ENCODE assay signal across 19 cellular contexts in genomic region chr1:20183035-20183434, GRCh38. TPM values are rescaled to one million over a fixed set of nuclear protein-coding genes. Genes with fewer than 3 reads are reported as not detected.
A peak's percentile ranks its signal among the peaks of the same experiment; 100 is the strongest.
DNase-seq lines count a peak whose midpoint lies in the region; ATAC-seq and TF ChIP-seq lines count a peak whose summit lies in the region.
"Had no signal": no experiment of that assay in that cellular context is flagged by ENCODE, and none has a peak within 500 bp of the region (broad histone marks: within the 10 kb centered on the region; RNA-seq: fewer than 3 reads in every experiment).

No MANE protein-coding gene starts in this region.

- dilution Hi-C loops in IMR-90 (cut with HindIII; ENCODE audit: low sequenced_read_pairs, unreplicated experiment) = no loop called here

- no peaks in the 10 kb centered on the region for H3K9me1 ChIP-seq in IMR-90 (ENCODE audit: insufficient read depth, low read length)

- no TSS peak for BruUV-seq in IMR-90 (replicated peaks; lab: Mats Ljungman, UMichigan)

- no peak overlapping the region for H2BK15ac ChIP-seq in IMR-90 (ENCODE audit: low read depth, low read length)

- H4K5ac ChIP-seq in IMR-90 (ENCODE audit: low read depth, low read length) = no peak overlapping the region

- H3K4me1 ChIP-seq in IMR-90 (ENCODE audit: control insufficient read depth, insufficient read depth, low read length) (no peaks in the 10 kb centered on the region), colonic mucosa (peaks cover 8% of the 10 kb centered on the region), spleen (peaks cover 0 to 35% (median 22%) of the 10 kb centered on the region in 6 donors)

- H3K36me3 ChIP-seq in IMR-90 (ENCODE audit: control insufficient read depth, insufficient read depth, low read length) = no peaks in the 10 kb centered on the region
- no peaks in the 10 kb centered on the region for H3K36me3 ChIP-seq in colonic mucosa
- H3K36me3 ChIP-seq in spleen = no peaks in the 10 kb centered on the region

- no peak overlapping the region for H3K18ac ChIP-seq in IMR-90 (ENCODE audit: low read depth, low read length)

- peaks cover 63% of the 10 kb centered on the region for H3K4me1 Mint-ChIP-seq in activated T-helper 1 cell treated with anti-CD3 and anti-CD28 coated beads, Interleukin-12 subunit alpha, Interleukin-12 subunit beta, Interleukin-2, Interleukin-4 antibody, amounts not matched to agents 30 ng/mL and 10 ng/mL and 1 ng/mL, durations not matched to agents 14 hours and 24 hours and 36 hours (ENCODE audit: low read depth)

- no peak overlapping the region for H2BK120ac ChIP-seq in IMR-90 (ENCODE audit: low read depth, low read length)

- intact Hi-C loops in IMR-90 (cut with micrococcal nuclease) (no loop called here), colonic mucosa (cut with DNase I) (no loop called here), spleen (cut with DNase I; ENCODE audit: low total_unique reads) (no loop called here)
- intact Hi-C loops in activated T-helper 1 cell treated with anti-CD3 and anti-CD28 coated beads, Interleukin-12 subunit alpha, Interleukin-12 subunit beta, Interleukin-2, Interleukin-4 antibody, amounts not matched to agents 30 ng/mL and 10 ng/mL and 1 ng/mL, durations not matched to agents 14 hours and 24 hours and 36 hours (cut with micrococcal nuclease) = loop anchor here (10.0 kb wide), 1 partner anchor 418 kb away; no protein-coding TSS in a partner anchor

- H3K9ac ChIP-seq in IMR-90 (ENCODE audit: low read depth, low read length) (no peak overlapping the region), colonic mucosa (ENCODE audit: low read depth in 2 of 2, low read length in 2 of 2) (no peak overlapping the region)
- H3K9ac ChIP-seq: GM23248 had no signal

- no peak overlapping the region for H3K27ac Mint-ChIP-seq in activated T-helper 1 cell treated with anti-CD3 and anti-CD28 coated beads, Interleukin-12 subunit alpha, Interleukin-12 subunit beta, Interleukin-2, Interleukin-4 antibody, amounts not matched to agents 30 ng/mL and 10 ng/mL and 1 ng/mL, durations not matched to agents 14 hours and 24 hours and 36 hours

- in situ Hi-C loops in IMR-90 (cut with MboI; ENCODE audit: low sequenced_read_pairs) = no loop called here

- H4K91ac ChIP-seq in IMR-90 (ENCODE audit: insufficient read depth, low read depth, low read length) = no peak overlapping the region

- peaks cover 5% of the 10 kb centered on the region; the same call in 1 of the 2 replicates for H3K9me3 ChIP-seq in IMR-90 (ENCODE audit: control insufficient read depth, insufficient read depth, low read length)
- no peaks in the 10 kb centered on the region for H3K9me3 ChIP-seq in colonic mucosa
- peaks cover 0 to 4% (median 0%) of the 10 kb centered on the region in 8 donors for H3K9me3 ChIP-seq in spleen

- no peak overlapping the region for H3K14ac ChIP-seq in IMR-90 (replicated peaks; ENCODE audit: low read depth, low read length)

- H4K20me1 ChIP-seq in IMR-90 (ENCODE audit: insufficient read depth, low read length) = no peaks in the 10 kb centered on the region

- no peak for TF ChIP-seq RAD21 in IMR-90 (IDR thresholded peaks at IDR 0.05; ENCODE audit: low read length)

- no peak overlapping the region for H3K4me2 ChIP-seq in IMR-90 (ENCODE audit: low read depth, low read length)

- DNase-seq in IMR-90 = no peak
- DNase-seq in colonic mucosa = peak; percentile 45
- peak; percentile 67 for DNase-seq in mucosa of gallbladder (ENCODE audit: low spot score)
- peak; percentile 35 for DNase-seq in spleen
- no peak for DNase-seq in activated T-helper 1 cell treated with anti-CD3 and anti-CD28 coated beads, Interleukin-12 subunit alpha, Interleukin-12 subunit beta, Interleukin-2, Interleukin-4 antibody, amounts not matched to agents 30 ng/mL and 10 ng/mL and 1 ng/mL, durations not matched to agents 14 hours and 24 hours and 36 hours (ENCODE audit: low spot score)
- no peak for DNase-seq in COLO668 (lab: John Stamatoyannopoulos, UW; ENCODE audit: unreplicated experiment)
- DNase-seq in OCI-M1 (lab: John Stamatoyannopoulos, UW) = no peak
- DNase-seq: C1 segment of cervical spinal cord, GM23248, HCEC 1CT, NCI-H1417 treated with DMSO at 0.1 percent for 48 hours, NCI-H187 treated with DMSO at 0.1 percent for 48 hours, NCI-H2227 treated with DMSO at 0.1 percent for 48 hours, NCI-H510A treated with DMSO at 0.1 percent for 48 hours, NCI-H82, PC-3, SIG-M5 had no signal

- H3K27me3 ChIP-seq in IMR-90 (ENCODE audit: control insufficient read depth, insufficient read depth, low read length) (peaks cover 45% of the 10 kb centered on the region), colonic mucosa (no peaks in the 10 kb centered on the region), spleen (replicated peaks in 1 of 7) (peaks cover 0 to 38% (median 22%) of the 10 kb centered on the region in 7 donors)

- no peak for ATAC-seq in IMR-90 (ENCODE audit: low read depth)
- ATAC-seq: PC-3, SK-N-SH treated with all-trans-retinoic acid at 6 μM for 48 hours had no signal

- CTCF ChIA-PET in IMR-90 (lab: Yijun Ruan, JAX) = interaction anchor here (0.7 kb wide), 1 partner anchor 9 kb away, joined by 3 read pairs; no protein-coding TSS in a partner anchor

- H3K9me3 Mint-ChIP-seq in activated T-helper 1 cell treated with anti-CD3 and anti-CD28 coated beads, Interleukin-12 subunit alpha, Interleukin-12 subunit beta, Interleukin-2, Interleukin-4 antibody, amounts not matched to agents 30 ng/mL and 10 ng/mL and 1 ng/mL, durations not matched to agents 14 hours and 24 hours and 36 hours = peaks cover 11% of the 10 kb centered on the region

- no peak overlapping the region for H3K4ac ChIP-seq in IMR-90 (ENCODE audit: low read depth, low read length)

- H3K27me3 Mint-ChIP-seq in activated T-helper 1 cell treated with anti-CD3 and anti-CD28 coated beads, Interleukin-12 subunit alpha, Interleukin-12 subunit beta, Interleukin-2, Interleukin-4 antibody, amounts not matched to agents 30 ng/mL and 10 ng/mL and 1 ng/mL, durations not matched to agents 14 hours and 24 hours and 36 hours (ENCODE audit: insufficient read depth) = no peaks in the 10 kb centered on the region

- H4K8ac ChIP-seq in IMR-90 (ENCODE audit: low read depth in 2 of 2, low read length in 2 of 2) = no peak overlapping the region

- H2BK20ac ChIP-seq in IMR-90 (ENCODE audit: low read depth, low read length) = no peak overlapping the region

- H2BK5ac ChIP-seq in IMR-90 (ENCODE audit: low read depth, low read length, poor library complexity, severe bottlenecking) = no peak overlapping the region

- no peak overlapping the region for H3K56ac ChIP-seq in IMR-90 (ENCODE audit: extremely low read depth, insufficient read depth, low read length)

- TF ChIP-seq POLR2A in IMR-90 (IDR thresholded peaks at IDR 0.05; ENCODE audit: low read depth, low read length) (no peak), spleen (IDR thresholded peaks at IDR 0.05) (no peak)

- no peak overlapping the region for H3K4me3 Mint-ChIP-seq in activated T-helper 1 cell treated with anti-CD3 and anti-CD28 coated beads, Interleukin-12 subunit alpha, Interleukin-12 subunit beta, Interleukin-2, Interleukin-4 antibody, amounts not matched to agents 30 ng/mL and 10 ng/mL and 1 ng/mL, durations not matched to agents 14 hours and 24 hours and 36 hours

- no peaks in the 10 kb centered on the region for H3K79me1 ChIP-seq in IMR-90 (ENCODE audit: low read depth in 1 of 2, low read length in 2 of 2)

- POLR2A ChIA-PET in IMR-90 (lab: Charles Lee; ENCODE audit: unreplicated experiment) = no interaction called here

- 47% methylated on average over 3 of the region's 10 CpGs; no CpG with 5 or more reads in 1 of the 2 experiments for WGBS in IMR-90 (ENCODE audit: extremely low coverage in 2 of 2, insufficient read length in 1 of 2), 2 experiments
- 88 to 94% (median 90%) methylated on average over 10 of the region's 10 CpGs for WGBS in spleen, 5 donors

- no peak overlapping the region for H2AK9ac ChIP-seq in IMR-90 (replicated peaks; ENCODE audit: low read depth, low read length, poor library complexity)

- TF ChIP-seq CTCF in IMR-90 (conservative IDR thresholded peaks at IDR 0.05; ENCODE audit: low read depth, low read length) = no peak
- TF ChIP-seq CTCF in colonic mucosa (IDR thresholded peaks at IDR 0.05) = no peak
- no peak for TF ChIP-seq CTCF in spleen (IDR thresholded peaks at IDR 0.05 in 8 of 11, conservative IDR thresholded peaks at IDR 0.05 in 3 of 11)

- no peak overlapping the region for H2AK5ac ChIP-seq in IMR-90 (ENCODE audit: low read depth, low read length)

- H3K27ac ChIP-seq in IMR-90 (ENCODE audit: insufficient read depth, low read length) (no peak overlapping the region), colonic mucosa (no peak overlapping the region), spleen (no peak overlapping the region)
- H3K27ac ChIP-seq: GM23248, RWPE1 had no signal

- H2AFZ ChIP-seq in IMR-90 (replicated peaks; ENCODE audit: low read length, poor library complexity) = no peak overlapping the region
- H2AFZ ChIP-seq: GM23248 had no signal

- H3K36me3 Mint-ChIP-seq in activated T-helper 1 cell treated with anti-CD3 and anti-CD28 coated beads, Interleukin-12 subunit alpha, Interleukin-12 subunit beta, Interleukin-2, Interleukin-4 antibody, amounts not matched to agents 30 ng/mL and 10 ng/mL and 1 ng/mL, durations not matched to agents 14 hours and 24 hours and 36 hours (ENCODE audit: low read depth) = peaks cover 17% of the 10 kb centered on the region

- H3K4me3 ChIP-seq in IMR-90 (ENCODE audit: insufficient read depth, low read depth, low read length) = no peak overlapping the region
- H3K4me3 ChIP-seq in colonic mucosa = no peak overlapping the region
- no peak overlapping the region for H3K4me3 ChIP-seq in spleen
- H3K4me3 ChIP-seq: GM23248 had no signal

- H3K23ac ChIP-seq in IMR-90 (ENCODE audit: low read depth, low read length) = no peak overlapping the region

RNA-seq across cellular contexts. Expression of gene UBXN10, which starts 2.9 kb away (rescaled TPM):
- not detected in 2 replicates for total RNA-seq in IMR-90 (2012; rRNA removed)
- not detected in 2 replicates for polyA plus RNA-seq in IMR-90 (2012; rRNA removed)
- not detected in 2 replicates for polyA plus RNA-seq in IMR-90 (2012; cell fraction: cytosol; rRNA removed)
- polyA plus RNA-seq in IMR-90 (2012; cell fraction: nucleus; rRNA removed; ENCODE audit: low replicate concordance) = not detected in 2 replicates
- total RNA-seq in colonic mucosa = 1 to 10 TPM; 3.3 to 3.5 TPM
- total RNA-seq in mucosa of gallbladder = 2.3 TPM
- under 1 TPM; 0.15 to 0.26 (median 0.19) TPM for total RNA-seq in spleen
- polyA plus RNA-seq in spleen = under 1 TPM; 0.07 to 0.18 (median 0.10) TPM
- total RNA-seq in activated T-helper 1 cell treated with anti-CD3 and anti-CD28 coated beads, Interleukin-12 subunit alpha, Interleukin-12 subunit beta, Interleukin-2, Interleukin-4 antibody, amounts not matched to agents 30 ng/mL and 10 ng/mL and 1 ng/mL, durations not matched to agents 14 hours and 24 hours and 36 hours = 2.5 and 2.9 TPM in 2 replicates
- total RNA-seq: PC-3 had no signal
- polyA plus RNA-seq: GM23248 had no signal

RNA-seq across cellular contexts. Expression of gene PLA2G2C, which starts 3.3 kb away (rescaled TPM):
- not detected in 2 replicates for total RNA-seq in IMR-90 (2012; rRNA removed)
- polyA plus RNA-seq in IMR-90 (2012; rRNA removed) = not detected in 2 replicates
- polyA plus RNA-seq in IMR-90 (2012; cell fraction: cytosol; rRNA removed) = not detected in 2 replicates
- polyA plus RNA-seq in IMR-90 (2012; cell fraction: nucleus; rRNA removed; ENCODE audit: low replicate concordance) = not detected in 2 replicates
- under 1 TPM in 1 of 2 donors, not detected in 1; 0.27 TPM for total RNA-seq in colonic mucosa
- total RNA-seq in mucosa of gallbladder = not detected
- under 1 TPM in 1 of 7 donors, not detected in 6; 0.17 TPM for total RNA-seq in spleen
- not detected for polyA plus RNA-seq in spleen
- total RNA-seq in activated T-helper 1 cell treated with anti-CD3 and anti-CD28 coated beads, Interleukin-12 subunit alpha, Interleukin-12 subunit beta, Interleukin-2, Interleukin-4 antibody, amounts not matched to agents 30 ng/mL and 10 ng/mL and 1 ng/mL, durations not matched to agents 14 hours and 24 hours and 36 hours = 0.44 and 0.65 TPM in 2 replicates
- total RNA-seq: GM23248, PC-3 had no signal
- polyA plus RNA-seq: GM23248 had no signal

RNA-seq across cellular contexts. Expression of gene PLA2G2F, which starts 43.9 kb away (rescaled TPM):
- total RNA-seq in IMR-90 (2012; rRNA removed) = not detected in 2 replicates
- polyA plus RNA-seq in IMR-90 (2012; rRNA removed) = not detected in 2 replicates
- polyA plus RNA-seq in IMR-90 (2012; cell fraction: cytosol; rRNA removed) = not detected in 2 replicates
- polyA plus RNA-seq in IMR-90 (2012; cell fraction: nucleus; rRNA removed; ENCODE audit: low replicate concordance) = not detected in 2 replicates
- total RNA-seq in colonic mucosa = not detected
- total RNA-seq in mucosa of gallbladder = 0.92 TPM
- not detected for total RNA-seq in spleen
- not detected for polyA plus RNA-seq in spleen
- total RNA-seq in activated T-helper 1 cell treated with anti-CD3 and anti-CD28 coated beads, Interleukin-12 subunit alpha, Interleukin-12 subunit beta, Interleukin-2, Interleukin-4 antibody, amounts not matched to agents 30 ng/mL and 10 ng/mL and 1 ng/mL, durations not matched to agents 14 hours and 24 hours and 36 hours = not detected in 2 replicates
- total RNA-seq: GM23248 had no signal
- polyA plus RNA-seq: GM23248 had no signal

Comparison
In these comparisons a context has a peak if more than half of its experiments do, and no peak if none do; other contexts are left out.
1. DNase-seq: peak in colonic mucosa (single experiment), mucosa of gallbladder (single experiment) and spleen (single experiment); none in IMR-90 (single experiment), activated T-helper 1 cell treated with anti-CD3 and anti-CD28 coated beads, Interleukin-12 subunit alpha, Interleukin-12 subunit beta, Interleukin-2, Interleukin-4 antibody, amounts not matched to agents 30 ng/mL and 10 ng/mL and 1 ng/mL, durations not matched to agents 14 hours and 24 hours and 36 hours (single experiment), COLO668 (single experiment) and OCI-M1 (single experiment).